32 cellular contexts compared by ENCODE assay signal in genomic region chr5:133603711-133604110, GRCh38. TPM values are rescaled to one million over a fixed set of nuclear protein-coding genes. Genes with fewer than 3 reads are reported as not detected.
"Had no signal": no experiment of that assay in that cellular context is flagged by ENCODE, and none has a peak within 500 bp of the region (broad histone marks: within the 10 kb centered on the region; RNA-seq: fewer than 3 reads in every experiment).

No MANE protein-coding gene starts in this region.

- H3K9me3 ChIP-seq: left ventricle myocardium inferior, neutrophil, ovary, right atrium auricular region, right lobe of liver, testis, thyroid gland, transverse colon, upper lobe of left lung, vagina had no signal

- H3K27ac Mint-ChIP-seq: mesothelial cell of epicardium; natural killer cell; nephron progenitor cell; neural progenitor cell; progenitor cell of endocrine pancreas; stimulated activated memory B cell treated with anti-CD40 and anti-IgM and Interleukin-4, amounts not matched to agents 10 μg/mL and 1 μg/mL and 100 μg/mL, for 72 hours; stimulated activated naive CD8-positive, alpha-beta T cell treated with anti-CD3 and anti-CD28 coated beads, Interleukin-15, amount 100 ng/mL, for 72 hours had no signal

- H2AFZ ChIP-seq: neural progenitor cell had no signal

- H3K27me3 ChIP-seq: ovary, right atrium auricular region, right lobe of liver, testis, thyroid gland, upper lobe of left lung, vagina had no signal

- H3K4me2 ChIP-seq: neural progenitor cell, smooth muscle cell had no signal

- H3K27ac ChIP-seq: left ventricle myocardium inferior, neural progenitor cell, neutrophil, ovary, right atrium auricular region, right lobe of liver, testis, thyroid gland, transverse colon, upper lobe of left lung, vagina had no signal

- H3K4me3 Mint-ChIP-seq: mesothelial cell of epicardium; naive B cell; natural killer cell; nephron progenitor cell; neural progenitor cell; stimulated activated memory B cell treated with anti-CD40 and anti-IgM and Interleukin-4, amounts not matched to agents 10 μg/mL and 1 μg/mL and 100 μg/mL, for 72 hours; stimulated activated naive CD8-positive, alpha-beta T cell treated with anti-CD3 and anti-CD28 coated beads, Interleukin-15, amount 100 ng/mL, for 72 hours had no signal

- H3K36me3 Mint-ChIP-seq: mesothelial cell of epicardium; naive B cell; natural killer cell; neural progenitor cell; stimulated activated memory B cell treated with anti-CD40 and anti-IgM and Interleukin-4, amounts not matched to agents 10 μg/mL and 1 μg/mL and 100 μg/mL, for 72 hours had no signal

- H3K4me3 ChIP-seq: left ventricle myocardium inferior, lung, neural progenitor cell, ovary, right atrium auricular region, right lobe of liver, smooth muscle cell, testis, thyroid gland, transverse colon, upper lobe of left lung, vagina had no signal

- H3K9me3 Mint-ChIP-seq: mesothelial cell of epicardium; naive B cell; natural killer cell; nephron progenitor cell; neural progenitor cell; stimulated activated memory B cell treated with anti-CD40 and anti-IgM and Interleukin-4, amounts not matched to agents 10 μg/mL and 1 μg/mL and 100 μg/mL, for 72 hours; stimulated activated naive CD8-positive, alpha-beta T cell treated with anti-CD3 and anti-CD28 coated beads, Interleukin-15, amount 100 ng/mL, for 72 hours had no signal

- H3K4me1 ChIP-seq: right lobe of liver, testis, thyroid gland, transverse colon, vagina had no signal

- H3K4me1 Mint-ChIP-seq: naive B cell; natural killer cell; stimulated activated memory B cell treated with anti-CD40 and anti-IgM and Interleukin-4, amounts not matched to agents 10 μg/mL and 1 μg/mL and 100 μg/mL, for 72 hours; stimulated activated naive CD8-positive, alpha-beta T cell treated with anti-CD3 and anti-CD28 coated beads, Interleukin-15, amount 100 ng/mL, for 72 hours had no signal

- DNase-seq: islet precursor cell; left ventricle myocardium inferior; mesendoderm; naive B cell; natural killer cell; nephron progenitor cell; occipital lobe; ovary; right lobe of liver; stimulated activated CD4-positive, alpha-beta T cell treated with anti-CD3 and anti-CD28 coated beads, Interleukin-1b, Interleukin-23, amount 100 ng/mL, for 48 hours; stimulated activated CD4-positive, alpha-beta T cell treated with anti-CD3 and anti-CD28 coated beads, Interleukin-2, amount 100 ng/mL, for 48 hours; stimulated activated CD4-positive, alpha-beta T cell treated with anti-CD3 and anti-CD28 coated beads, Interleukin-4, amount 100 ng/mL, for 4 hours; stimulated activated CD8-positive, alpha-beta memory T cell treated with anti-CD3 and anti-CD28 coated beads, Interleukin-4, amount 100 ng/mL, for 48 hours; stimulated activated naive CD4-positive, alpha-beta T cell treated with Interleukin-2 at 50 U/mL for 16 hours; stimulated activated naive CD8-positive, alpha-beta T cell treated with anti-CD3 and anti-CD28 coated beads, Interleukin-15, amount 100 ng/mL, for 72 hours; substantia nigra; testis; thyroid gland; transverse colon; upper lobe of left lung had no signal

- H3K36me3 ChIP-seq: left ventricle myocardium inferior, neural progenitor cell, neutrophil, ovary, right atrium auricular region, right lobe of liver, thyroid gland, transverse colon, upper lobe of left lung, vagina had no signal

- ATAC-seq: natural killer cell; right lobe of liver; stimulated activated memory B cell treated with anti-CD40 and anti-IgM and Interleukin-4, amounts not matched to agents 10 μg/mL and 1 μg/mL and 100 μg/mL, for 72 hours; stimulated activated naive CD8-positive, alpha-beta T cell treated with anti-CD3 and anti-CD28 coated beads, Interleukin-15, amount 100 ng/mL, for 72 hours had no signal

RNA-seq across cellular contexts. Expression of gene FSTL4, which starts 8.6 kb away (rescaled TPM):
- total RNA-seq: kidney epithelial cell, left ventricle myocardium inferior, pulmonary artery endothelial cell, renal cortical epithelial cell, right atrium auricular region had no signal
